8 cellular contexts compared by ENCODE assay signal in genomic region chr2:96174251-96175144, GRCh38. TPM values are rescaled to one million over a fixed set of nuclear protein-coding genes. Genes with fewer than 3 reads are reported as not detected.
A peak's percentile ranks its signal among the peaks of the same experiment; 100 is the strongest.
DNase-seq lines count a peak whose midpoint lies in the region; ATAC-seq and TF ChIP-seq lines count a peak whose summit lies in the region.

No MANE protein-coding gene starts in this region.

- no peaks in the 10 kb centered on the region for H3K79me2 ChIP-seq in parathyroid adenoma

- no peak for TF ChIP-seq POLR2A in gastroesophageal sphincter (IDR thresholded peaks at IDR 0.05)

- H3K27me3 Mint-ChIP-seq in type B pancreatic cell, result no peaks in the 10 kb centered on the region

- peaks cover 4% of the 10 kb centered on the region for H3K4me1 Mint-ChIP-seq in type B pancreatic cell (ENCODE audit: unreplicated experiment)

- no peaks in the 10 kb centered on the region for H3K9me3 ChIP-seq in SJSA1 (replicated peaks)
- H3K9me3 ChIP-seq in gastroesophageal sphincter, result no peaks in the 10 kb centered on the region
- H3K9me3 ChIP-seq in parathyroid adenoma (ENCODE audit: control insufficient read depth, low read length), result no peaks in the 10 kb centered on the region

- ATAC-seq in GM21737 (IDR thresholded peaks at IDR 0.05; ENCODE audit: unreplicated experiment) (peak; percentile 85), gastroesophageal sphincter (peak; percentile 66)

- no peak overlapping the region for H3K4me3 ChIP-seq in SJSA1
- H3K4me3 ChIP-seq in gastroesophageal sphincter, result no peak overlapping the region
- H3K4me3 ChIP-seq in parathyroid adenoma (ENCODE audit: low read depth, low read length), result no peak overlapping the region

- H3K27ac ChIP-seq in SJSA1 (no peak overlapping the region), gastroesophageal sphincter (no peak overlapping the region), parathyroid adenoma (no peak overlapping the region)

- peak; percentile 55 to 86 (median 64) for TF ChIP-seq CTCF in gastroesophageal sphincter (IDR thresholded peaks at IDR 0.05)
- peak; percentile 97 for TF ChIP-seq CTCF in parathyroid adenoma (IDR thresholded peaks at IDR 0.05)
- TF ChIP-seq CTCF in type B pancreatic cell (conservative IDR thresholded peaks at IDR 0.05), result peak; percentile 93

- H3K9ac ChIP-seq in parathyroid adenoma, result no peak overlapping the region

- H3K4me1 ChIP-seq in SJSA1 (replicated peaks), result peaks cover 4% of the 10 kb centered on the region
- H3K4me1 ChIP-seq in gastroesophageal sphincter, result no peaks in the 10 kb centered on the region
- H3K4me1 ChIP-seq in parathyroid adenoma, result no peaks in the 10 kb centered on the region

- H3K36me3 ChIP-seq in SJSA1, result no peaks in the 10 kb centered on the region
- no peaks in the 10 kb centered on the region for H3K36me3 ChIP-seq in gastroesophageal sphincter
- no peaks in the 10 kb centered on the region for H3K36me3 ChIP-seq in parathyroid adenoma (ENCODE audit: control insufficient read depth, insufficient read depth, low read length)

- H3K36me3 Mint-ChIP-seq in type B pancreatic cell, result no peaks in the 10 kb centered on the region

- H2AFZ ChIP-seq in parathyroid adenoma, result peak overlapping the region; percentile 3

- no peak overlapping the region for H3K4me2 ChIP-seq in parathyroid adenoma (ENCODE audit: low read length)

- TF ChIP-seq EP300 in gastroesophageal sphincter (IDR thresholded peaks at IDR 0.05), result no peak

- H3K27me3 ChIP-seq in SJSA1 (replicated peaks) (no peaks in the 10 kb centered on the region), gastroesophageal sphincter (no peaks in the 10 kb centered on the region), parathyroid adenoma (ENCODE audit: control insufficient read depth, insufficient read depth, low read length) (no peaks in the 10 kb centered on the region)

- no peaks in the 10 kb centered on the region for H3K9me3 Mint-ChIP-seq in type B pancreatic cell

- WGBS in gastroesophageal sphincter (ENCODE audit: low coverage in 1 of 2), 2 donors, result 21 to 38% methylated on average over 4 to 8 of the region's 8 CpGs

- DNase-seq in DMS114 treated with DMSO at 0.1 percent for 48 hours (lab: John Stamatoyannopoulos, UW; ENCODE audit: unreplicated experiment) (peak; percentile 55), M059J (ENCODE audit: low read depth) (peak; percentile 73), SJSA1 (ENCODE audit: low read depth in 1 of 2, low spot score in 2 of 2) (peak; percentile 59 to 68), activated gamma-delta T cell treated with Interleukin-2 at 50 U/mL for 16 hours (peak; percentile 85), type B pancreatic cell (ENCODE audit: extremely low spot score, unreplicated experiment) (no peak)

- H3K4me3 Mint-ChIP-seq in type B pancreatic cell, result no peak overlapping the region

- H3K27ac Mint-ChIP-seq in type B pancreatic cell, result no peak overlapping the region

RNA-seq across cellular contexts. Expression of gene DUSP2, which starts 29.3 kb away (rescaled TPM):
- total RNA-seq in M059J (2014; rRNA removed; shearing (Covaris generic)), result 75.8 and 103 TPM in 2 replicates
- 0.24 TPM in 1 of 2 replicates, not detected in the other for total RNA-seq in SJSA1 (2014; rRNA removed; shearing (Covaris generic))
- total RNA-seq in gastroesophageal sphincter (1 to 10 TPM in 1 of 4 donors, under 1 TPM in 2, not detected in 1; 0.23 to 5.4 (median 0.40) TPM), type B pancreatic cell (ENCODE audit: low replicate concordance) (4.3 and 4.5 TPM in 2 replicates)

RNA-seq across cellular contexts. Expression of gene STARD7, which starts 34.1 kb away (rescaled TPM):
- 134 and 160 TPM in 2 replicates for total RNA-seq in M059J (2014; rRNA removed; shearing (Covaris generic))
- total RNA-seq in SJSA1 (2014; rRNA removed; shearing (Covaris generic)), result 148 and 188 TPM in 2 replicates
- total RNA-seq in gastroesophageal sphincter (100 to 1,000 TPM in 3 of 4 donors, 10 to 100 TPM in 1; 93.4 to 122 (median 107) TPM), type B pancreatic cell (ENCODE audit: low replicate concordance) (133 and 146 TPM in 2 replicates)

RNA-seq across cellular contexts. Expression of gene ASTL, which starts 36.2 kb away (rescaled TPM):
- total RNA-seq in M059J (2014; rRNA removed; shearing (Covaris generic)), result 0.17 TPM in 1 of 2 replicates, not detected in the other
- not detected in 2 replicates for total RNA-seq in SJSA1 (2014; rRNA removed; shearing (Covaris generic))
- total RNA-seq in gastroesophageal sphincter, result not detected
- 0.93 TPM in 1 of 2 replicates, not detected in the other for total RNA-seq in type B pancreatic cell (ENCODE audit: low replicate concordance)

RNA-seq across cellular contexts. Expression of gene ADRA2B, which starts 58.1 kb away (rescaled TPM):
- total RNA-seq in M059J (2014; rRNA removed; shearing (Covaris generic)), result not detected in 2 replicates
- total RNA-seq in SJSA1 (2014; rRNA removed; shearing (Covaris generic)), result not detected in 2 replicates
- 1 to 10 TPM; 1.3 to 4.9 (median 2.1) TPM for total RNA-seq in gastroesophageal sphincter
- 2.4 and 13.9 TPM in 2 replicates for total RNA-seq in type B pancreatic cell (ENCODE audit: low replicate concordance)

Comparison
In these comparisons a context has a peak if more than half of its experiments do, and no peak if none do; other contexts are left out.
1. RNA of gene DUSP2, which starts 29.3 kb away (total RNA-seq): 75.8 to 103 TPM in M059J; 4.3 to 4.5 TPM in type B pancreatic cell, 0.23 to 5.4 TPM in gastroesophageal sphincter and 0.24 TPM in SJSA1; every median in the first group is over 10 times any median in the second.
2. Peak in every context shown above with its lines, with median percentiles within 50 percentile points of each other: CTCF ChIP-seq.